9 cellular contexts compared by ENCODE assay signal in the genomic region with DNA sequence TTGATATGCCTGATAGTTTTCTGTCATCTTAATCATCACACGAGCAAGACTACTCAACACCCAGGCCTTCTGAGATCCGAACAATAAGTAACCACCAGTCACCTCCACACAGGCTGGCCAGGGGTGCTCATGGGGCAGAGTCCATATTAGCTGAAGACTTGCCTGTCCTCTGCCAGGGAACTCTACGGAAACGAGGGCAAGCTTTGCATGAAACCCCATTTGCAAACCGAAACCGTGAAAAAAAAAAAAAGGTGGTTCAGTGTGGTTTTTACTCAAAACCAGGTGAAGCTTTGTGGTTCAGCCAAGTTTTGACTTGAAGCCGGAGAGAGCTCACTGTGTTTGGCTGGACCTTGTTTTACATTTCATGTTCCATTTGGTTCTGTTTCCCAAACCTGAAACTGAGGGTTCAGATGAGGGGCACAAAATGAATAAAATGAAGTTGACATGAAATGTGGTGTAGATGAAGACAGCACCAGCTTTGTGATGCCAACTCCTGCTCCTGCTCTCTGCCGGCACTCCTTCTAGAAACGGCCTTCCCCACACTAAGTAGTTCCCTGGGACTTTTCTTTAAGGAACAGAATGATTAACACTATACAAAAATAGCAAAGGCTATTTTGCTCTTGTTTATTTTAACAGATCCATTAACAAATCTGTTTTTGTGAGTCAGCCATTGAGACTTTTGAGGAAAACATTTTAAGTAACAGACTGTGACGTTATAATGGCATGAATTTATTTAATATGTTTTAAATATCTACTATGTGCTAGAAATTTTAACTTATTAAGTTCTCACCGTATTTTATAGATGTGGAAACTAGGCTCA.
DNase-seq lines count a peak whose midpoint lies in the region; ATAC-seq, FAIRE-seq and TF ChIP-seq lines count a peak whose summit lies in the region.
"Had no signal": no experiment of that assay in that cellular context is flagged by ENCODE, and none has a peak within 500 bp of the region (broad histone marks: within the 10 kb centered on the region; RNA-seq: fewer than 3 reads in every experiment).

No MANE protein-coding gene starts in this region.

- no peak for FAIRE-seq in H54 (lab: Jason Lieb, UNC)
- FAIRE-seq: keratinocyte had no signal

- H3F3A ChIP-seq in GM23248 (ENCODE audit: insufficient read depth), result no peaks in the 10 kb centered on the region

- H3K4me2 ChIP-seq in BLaER1 (0 out of 2 replicates have a peak overlapping the region, but pooled peaks have one; percentile 31), GM23248 (ENCODE audit: unreplicated experiment) (no peak overlapping the region)

- H3K27ac ChIP-seq in BLaER1 (no peak overlapping the region), GM23248 (no peak overlapping the region)

- ATAC-seq in GM21360 (IDR thresholded peaks at IDR 0.05; ENCODE audit: unreplicated experiment) (peak; percentile 71), HG03460 (IDR thresholded peaks at IDR 0.05; ENCODE audit: unreplicated experiment) (peak; percentile 87)

- no peak overlapping the region for H2AFZ ChIP-seq in GM23248

- DNase-seq in activated effector memory CD4-positive, alpha-beta T cell treated with Interleukin-2 at 50 U/mL for 16 hours, result peak; percentile 37
- DNase-seq in putamen (ENCODE audit: low spot score) (no peak), D341Med (ENCODE audit: low spot score) (no peak), H54 (ENCODE audit: insufficient read length, low spot score) (no peak), GM23248 (no peak)

- no peaks in the 10 kb centered on the region for H3K9me2 ChIP-seq in GM23248 (ENCODE audit: insufficient read depth)

- no peak for TF ChIP-seq POLR2A in H54 (IDR thresholded peaks at IDR 0.05; ENCODE audit: low read depth, low read length)

- H3K4me3 ChIP-seq in BLaER1, result no peak overlapping the region
- no peak overlapping the region for H3K4me3 ChIP-seq in GM23248

- H3K27me3 ChIP-seq in BLaER1 (no peaks in the 10 kb centered on the region), GM23248 (replicated peaks; ENCODE audit: insufficient read depth) (no peaks in the 10 kb centered on the region)

- in situ Hi-C loops in GM23248 (cut with MboI), result no loop called here

- H3K9ac ChIP-seq in BLaER1, result no peak overlapping the region
- no peak overlapping the region for H3K9ac ChIP-seq in GM23248

- H3K36me3 ChIP-seq in BLaER1, result peaks cover 90% of the 10 kb centered on the region
- H3K36me3 ChIP-seq in GM23248 (ENCODE audit: low read depth), result no peaks in the 10 kb centered on the region

- no peaks in the 10 kb centered on the region for H3K9me3 ChIP-seq in BLaER1
- H3K9me3 ChIP-seq in GM23248 (ENCODE audit: low read depth), result no peaks in the 10 kb centered on the region

- peaks cover 100% of the 10 kb centered on the region for H4K20me1 ChIP-seq in BLaER1
- H4K20me1 ChIP-seq in GM23248 (ENCODE audit: insufficient read depth), result no peaks in the 10 kb centered on the region

- 96 to 97% methylated on average over 11 of the region's 11 CpGs for WGBS in GM23248 (ENCODE audit: low coverage in 1 of 2, low lambda C conversion rate in 2 of 2, missing lambda C conversion rate in 2 of 2), 2 experiments

- H3K4me1 ChIP-seq in BLaER1, result peaks cover 70% of the 10 kb centered on the region
- H3K4me1 ChIP-seq in GM23248 (ENCODE audit: insufficient read depth), result no peaks in the 10 kb centered on the region

- H3K79me2 ChIP-seq in GM23248 (ENCODE audit: insufficient read depth), result no peaks in the 10 kb centered on the region
